18 cellular contexts compared by ENCODE assay signal in genomic region chr12:43131304-43131703, GRCh38.
"Had no signal": no experiment of that assay in that cellular context is flagged by ENCODE, and none has a peak within 500 bp of the region (broad histone marks: within the 10 kb centered on the region; RNA-seq: fewer than 3 reads in every experiment).

No MANE protein-coding gene starts in this region.

- H3K9me3 ChIP-seq: esophagus muscularis mucosa had no signal

- H3K27me3 ChIP-seq: esophagus muscularis mucosa, heart left ventricle had no signal

- H3K27ac ChIP-seq: dorsolateral prefrontal cortex, esophagus muscularis mucosa, heart left ventricle had no signal

- H3K4me3 Mint-ChIP-seq: activated CD8-positive, alpha-beta memory T cell treated with anti-CD3 and anti-CD28 coated beads, Interleukin-2, amount 10 ng/mL, durations not matched to agents 7 days and 5 days; activated naive CD8-positive, alpha-beta T cell; activated T-cell treated with anti-CD3 and anti-CD28 coated beads, Interleukin-2, amount 50 U/mL, for 4 hours; naive thymus-derived CD4-positive, alpha-beta T cell; stimulated activated effector memory CD8-positive, alpha-beta T cell treated with anti-CD3 and anti-CD28 coated beads, Interleukin-12 subunit alpha, Interleukin-12 subunit beta, amount 100 ng/mL, for 72 hours; type B pancreatic cell had no signal

- H3K4me1 Mint-ChIP-seq: activated CD8-positive, alpha-beta memory T cell treated with anti-CD3 and anti-CD28 coated beads, Interleukin-2, amount 10 ng/mL, durations not matched to agents 7 days and 5 days; naive thymus-derived CD4-positive, alpha-beta T cell; stimulated activated effector memory CD8-positive, alpha-beta T cell treated with anti-CD3 and anti-CD28 coated beads, Interleukin-12 subunit alpha, Interleukin-12 subunit beta, amount 100 ng/mL, for 72 hours had no signal

- DNase-seq: activated CD4-positive, alpha-beta T cell treated with anti-CD3 and anti-CD28 coated beads, Interleukin-2, amount 50 U/mL, for 4 hours; activated CD8-positive, alpha-beta memory T cell treated with anti-CD3 and anti-CD28 coated beads, Interleukin-2, amount 10 ng/mL, durations not matched to agents 7 days and 5 days; activated effector memory CD4-positive, alpha-beta T cell treated with anti-CD3 and anti-CD28 coated beads, Interleukin-2, amount 50 U/mL, for 16 hours; activated T-cell treated with anti-CD3 and anti-CD28 coated beads, Interleukin-2, amount 50 U/mL, for 4 hours; amygdala; dorsolateral prefrontal cortex; foreskin fibroblast; heart left ventricle; left cardiac atrium; naive thymus-derived CD4-positive, alpha-beta T cell; nucleus accumbens; right cardiac atrium; T-helper 1 cell had no signal

- H3K36me3 Mint-ChIP-seq: activated CD8-positive, alpha-beta memory T cell treated with anti-CD3 and anti-CD28 coated beads, Interleukin-2, amount 10 ng/mL, durations not matched to agents 7 days and 5 days; activated naive CD8-positive, alpha-beta T cell; naive thymus-derived CD4-positive, alpha-beta T cell; stimulated activated effector memory CD8-positive, alpha-beta T cell treated with anti-CD3 and anti-CD28 coated beads, Interleukin-12 subunit alpha, Interleukin-12 subunit beta, amount 100 ng/mL, for 72 hours; type B pancreatic cell had no signal

- H3K27ac Mint-ChIP-seq: activated CD8-positive, alpha-beta memory T cell treated with anti-CD3 and anti-CD28 coated beads, Interleukin-2, amount 10 ng/mL, durations not matched to agents 7 days and 5 days; activated naive CD8-positive, alpha-beta T cell; naive thymus-derived CD4-positive, alpha-beta T cell; stimulated activated effector memory CD8-positive, alpha-beta T cell treated with anti-CD3 and anti-CD28 coated beads, Interleukin-12 subunit alpha, Interleukin-12 subunit beta, amount 100 ng/mL, for 72 hours; type B pancreatic cell had no signal

- H3K36me3 ChIP-seq: esophagus muscularis mucosa, heart left ventricle had no signal

- H3K4me3 ChIP-seq: dorsolateral prefrontal cortex, esophagus muscularis mucosa, heart left ventricle, lung had no signal

- H3K4me1 ChIP-seq: esophagus muscularis mucosa, heart left ventricle had no signal

- H3K27me3 Mint-ChIP-seq: activated CD8-positive, alpha-beta memory T cell treated with anti-CD3 and anti-CD28 coated beads, Interleukin-2, amount 10 ng/mL, durations not matched to agents 7 days and 5 days; activated naive CD8-positive, alpha-beta T cell; naive thymus-derived CD4-positive, alpha-beta T cell; type B pancreatic cell had no signal
